In genomic region chr7:135843214-135843613, GRCh38 we compare ENCODE assay signal across 12 cellular contexts.
A peak's percentile ranks its signal among the peaks of the same experiment; 100 is the strongest.
DNase-seq lines count a peak whose midpoint lies in the region; ATAC-seq and TF ChIP-seq lines count a peak whose summit lies in the region.
"Had no signal": no experiment of that assay in that cellular context is flagged by ENCODE, and none has a peak within 500 bp of the region (broad histone marks: within the 10 kb centered on the region; RNA-seq: fewer than 3 reads in every experiment).

No MANE protein-coding gene starts in this region.

- 82 to 100% methylated on average over 2 to 4 of the region's 4 CpGs for WGBS in gastroesophageal sphincter (ENCODE audit: low coverage in 1 of 2), 2 donors

- no peaks in the 10 kb centered on the region for H3K36me3 Mint-ChIP-seq in activated CD4-positive, alpha-beta memory T cell treated with anti-CD3 and anti-CD28 coated beads for 36 hours
- no peaks in the 10 kb centered on the region for H3K36me3 Mint-ChIP-seq in activated CD4-positive, alpha-beta memory T cell treated with anti-CD3 and anti-CD28 coated beads, Interleukin-2, amount 10 ng/mL, durations not matched to agents 7 days and 5 days (ENCODE audit: low read depth)
- no peaks in the 10 kb centered on the region for H3K36me3 Mint-ChIP-seq in activated CD8-positive, alpha-beta T cell treated with anti-CD3 and anti-CD28 coated beads, Interleukin-2, amount 10 ng/mL, durations not matched to agents 7 days and 5 days (ENCODE audit: low read depth)
- H3K36me3 Mint-ChIP-seq: immature natural killer cell had no signal

- peaks cover 9% of the 10 kb centered on the region for H3K4me1 Mint-ChIP-seq in activated CD4-positive, alpha-beta memory T cell treated with anti-CD3 and anti-CD28 coated beads for 36 hours (ENCODE audit: low read depth)
- peaks cover 6% of the 10 kb centered on the region for H3K4me1 Mint-ChIP-seq in activated CD4-positive, alpha-beta memory T cell treated with anti-CD3 and anti-CD28 coated beads, Interleukin-2, amount 10 ng/mL, durations not matched to agents 7 days and 5 days
- H3K4me1 Mint-ChIP-seq in stimulated activated naive CD8-positive, alpha-beta T cell treated with anti-CD3 and anti-CD28 coated beads, Interleukin-15, amount 100 ng/mL, for 72 hours: no peaks in the 10 kb centered on the region
- H3K4me1 Mint-ChIP-seq in activated CD8-positive, alpha-beta T cell treated with anti-CD3 and anti-CD28 coated beads, Interleukin-2, amount 10 ng/mL, durations not matched to agents 7 days and 5 days (ENCODE audit: low read depth): no peaks in the 10 kb centered on the region

- no peaks in the 10 kb centered on the region for H3K9me3 Mint-ChIP-seq in activated CD4-positive, alpha-beta memory T cell treated with anti-CD3 and anti-CD28 coated beads for 36 hours
- H3K9me3 Mint-ChIP-seq in activated CD4-positive, alpha-beta memory T cell treated with anti-CD3 and anti-CD28 coated beads, Interleukin-2, amount 10 ng/mL, durations not matched to agents 7 days and 5 days: no peaks in the 10 kb centered on the region
- H3K9me3 Mint-ChIP-seq in stimulated activated naive CD8-positive, alpha-beta T cell treated with anti-CD3 and anti-CD28 coated beads, Interleukin-15, amount 100 ng/mL, for 72 hours: peaks cover 0 to 6% of the 10 kb centered on the region in 2 donors
- H3K9me3 Mint-ChIP-seq in activated CD8-positive, alpha-beta T cell treated with anti-CD3 and anti-CD28 coated beads, Interleukin-2, amount 10 ng/mL, durations not matched to agents 7 days and 5 days (ENCODE audit: insufficient read depth): no peaks in the 10 kb centered on the region
- H3K9me3 Mint-ChIP-seq: immature natural killer cell had no signal

- POLR2A ChIA-PET in activated CD4-positive, alpha-beta memory T cell treated with anti-CD3 and anti-CD28 coated beads for 36 hours (lab: Charles Lee): no interaction called here
- POLR2A ChIA-PET in activated CD4-positive, alpha-beta memory T cell treated with anti-CD3 and anti-CD28 coated beads, Interleukin-2, amount 10 ng/mL, durations not matched to agents 7 days and 5 days (lab: Charles Lee): no interaction called here
- POLR2A ChIA-PET in activated CD8-positive, alpha-beta T cell treated with anti-CD3 and anti-CD28 coated beads, Interleukin-2, amount 10 ng/mL, durations not matched to agents 7 days and 5 days (lab: Charles Lee): no interaction called here

- H3K27ac ChIP-seq in gastroesophageal sphincter: no peak overlapping the region
- no peak overlapping the region for H3K27ac ChIP-seq in substantia nigra (ENCODE audit: low read depth, low read length, poor library complexity, severe bottlenecking)

- H3K36me3 ChIP-seq in gastroesophageal sphincter: no peaks in the 10 kb centered on the region

- H3K4me3 Mint-ChIP-seq in activated CD4-positive, alpha-beta memory T cell treated with anti-CD3 and anti-CD28 coated beads for 36 hours: no peak overlapping the region
- H3K4me3 Mint-ChIP-seq in activated CD4-positive, alpha-beta memory T cell treated with anti-CD3 and anti-CD28 coated beads, Interleukin-2, amount 10 ng/mL, durations not matched to agents 7 days and 5 days: no peak overlapping the region
- H3K4me3 Mint-ChIP-seq in stimulated activated naive CD8-positive, alpha-beta T cell treated with anti-CD3 and anti-CD28 coated beads, Interleukin-15, amount 100 ng/mL, for 72 hours: no peak overlapping the region
- H3K4me3 Mint-ChIP-seq in activated CD8-positive, alpha-beta T cell treated with anti-CD3 and anti-CD28 coated beads, Interleukin-2, amount 10 ng/mL, durations not matched to agents 7 days and 5 days: no peak overlapping the region
- H3K4me3 Mint-ChIP-seq: immature natural killer cell had no signal

- intact Hi-C loops in activated CD4-positive, alpha-beta memory T cell treated with anti-CD3 and anti-CD28 coated beads for 36 hours (cut with micrococcal nuclease): loop anchor here (1.0 kb wide), 4 partner anchors 43 to 221 kb away; no protein-coding TSS in a partner anchor

- no peaks in the 10 kb centered on the region for H3K4me1 ChIP-seq in gastroesophageal sphincter

- CTCF ChIA-PET in activated CD4-positive, alpha-beta memory T cell treated with anti-CD3 and anti-CD28 coated beads for 36 hours (lab: Charles Lee): no interaction called here
- CTCF ChIA-PET in activated CD4-positive, alpha-beta memory T cell treated with anti-CD3 and anti-CD28 coated beads, Interleukin-2, amount 10 ng/mL, durations not matched to agents 7 days and 5 days (lab: Charles Lee): no interaction called here
- CTCF ChIA-PET in activated CD8-positive, alpha-beta T cell treated with anti-CD3 and anti-CD28 coated beads, Interleukin-2, amount 10 ng/mL, durations not matched to agents 7 days and 5 days (lab: Charles Lee): no interaction called here

- peak; percentile 17 for DNase-seq in activated CD4-positive, alpha-beta memory T cell treated with anti-CD3 and anti-CD28 coated beads for 36 hours
- no peak for DNase-seq in activated CD4-positive, alpha-beta memory T cell treated with anti-CD3 and anti-CD28 coated beads, Interleukin-2, amount 10 ng/mL, durations not matched to agents 7 days and 5 days
- no peak for DNase-seq in stimulated activated naive CD8-positive, alpha-beta T cell treated with anti-CD3 and anti-CD28 coated beads, Interleukin-15, amount 100 ng/mL, for 72 hours
- no peak for DNase-seq in activated CD8-positive, alpha-beta T cell treated with anti-CD3 and anti-CD28 coated beads, Interleukin-2, amount 10 ng/mL, durations not matched to agents 7 days and 5 days
- no peak for DNase-seq in substantia nigra (lab: John Stamatoyannopoulos, UW)
- DNase-seq: amniotic stem cell, immature natural killer cell, NCI-H774, occipital lobe had no signal

- TF ChIP-seq POLR2A in gastroesophageal sphincter (IDR thresholded peaks at IDR 0.05): no peak

- peaks cover 3% of the 10 kb centered on the region for H3K27me3 Mint-ChIP-seq in activated CD4-positive, alpha-beta memory T cell treated with anti-CD3 and anti-CD28 coated beads for 36 hours
- no peaks in the 10 kb centered on the region for H3K27me3 Mint-ChIP-seq in activated CD4-positive, alpha-beta memory T cell treated with anti-CD3 and anti-CD28 coated beads, Interleukin-2, amount 10 ng/mL, durations not matched to agents 7 days and 5 days
- no peaks in the 10 kb centered on the region for H3K27me3 Mint-ChIP-seq in stimulated activated naive CD8-positive, alpha-beta T cell treated with anti-CD3 and anti-CD28 coated beads, Interleukin-15, amount 100 ng/mL, for 72 hours
- H3K27me3 Mint-ChIP-seq in activated CD8-positive, alpha-beta T cell treated with anti-CD3 and anti-CD28 coated beads, Interleukin-2, amount 10 ng/mL, durations not matched to agents 7 days and 5 days (ENCODE audit: low read depth): no peaks in the 10 kb centered on the region

- no peak for TF ChIP-seq EP300 in gastroesophageal sphincter (IDR thresholded peaks at IDR 0.05)

- H3K9me3 ChIP-seq in gastroesophageal sphincter: no peaks in the 10 kb centered on the region

- no peak overlapping the region for H3K4me3 ChIP-seq in gastroesophageal sphincter

- ATAC-seq in HG02642 (IDR thresholded peaks at IDR 0.05; ENCODE audit: poor library complexity, unreplicated experiment): peak; percentile 97
- ATAC-seq in HG03520 (IDR thresholded peaks at IDR 0.05; ENCODE audit: unreplicated experiment): peak; percentile 87
- ATAC-seq in stimulated activated naive CD8-positive, alpha-beta T cell treated with anti-CD3 and anti-CD28 coated beads, Interleukin-15, amount 100 ng/mL, for 72 hours: peak; percentile 66
- ATAC-seq in activated CD8-positive, alpha-beta T cell treated with anti-CD3 and anti-CD28 coated beads, Interleukin-2, amount 10 ng/mL, durations not matched to agents 7 days and 5 days: no peak
- ATAC-seq in gastroesophageal sphincter: no peak

- H3K27me3 ChIP-seq in gastroesophageal sphincter: no peaks in the 10 kb centered on the region

- TF ChIP-seq CTCF in gastroesophageal sphincter (IDR thresholded peaks at IDR 0.05): no peak

- no peak overlapping the region for H3K27ac Mint-ChIP-seq in activated CD4-positive, alpha-beta memory T cell treated with anti-CD3 and anti-CD28 coated beads for 36 hours
- H3K27ac Mint-ChIP-seq in activated CD4-positive, alpha-beta memory T cell treated with anti-CD3 and anti-CD28 coated beads, Interleukin-2, amount 10 ng/mL, durations not matched to agents 7 days and 5 days: no peak overlapping the region
- H3K27ac Mint-ChIP-seq in stimulated activated naive CD8-positive, alpha-beta T cell treated with anti-CD3 and anti-CD28 coated beads, Interleukin-15, amount 100 ng/mL, for 72 hours: no peak overlapping the region
- H3K27ac Mint-ChIP-seq in activated CD8-positive, alpha-beta T cell treated with anti-CD3 and anti-CD28 coated beads, Interleukin-2, amount 10 ng/mL, durations not matched to agents 7 days and 5 days: no peak overlapping the region

Comparison
In these comparisons a context has a peak if more than half of its experiments do, and no peak if none do; other contexts are left out.
1. ATAC-seq: peak in HG02642 (single experiment), HG03520 (single experiment) and stimulated activated naive CD8-positive, alpha-beta T cell treated with anti-CD3 and anti-CD28 coated beads, Interleukin-15, amount 100 ng/mL, for 72 hours (single experiment); none in activated CD8-positive, alpha-beta T cell treated with anti-CD3 and anti-CD28 coated beads, Interleukin-2, amount 10 ng/mL, durations not matched to agents 7 days and 5 days (single experiment) and gastroesophageal sphincter (single experiment).